Comparison of ENCODE assay signal across 21 cellular contexts in genomic region chr6:39204646-39205244, GRCh38. TPM values are rescaled to one million over a fixed set of nuclear protein-coding genes. Genes with fewer than 3 reads are reported as not detected.
A peak's percentile ranks its signal among the peaks of the same experiment; 100 is the strongest.
DNase-seq lines count a peak whose midpoint lies in the region; ATAC-seq, FAIRE-seq and TF ChIP-seq lines count a peak whose summit lies in the region.
"Had no signal": no experiment of that assay in that cellular context is flagged by ENCODE, and none has a peak within 500 bp of the region (broad histone marks: within the 10 kb centered on the region; RNA-seq: fewer than 3 reads in every experiment).

No MANE protein-coding gene starts in this region.

- WGBS in HUES64, result 57% methylated on average over 8 of the region's 8 CpGs
- 73% methylated on average over 7 of the region's 8 CpGs for WGBS in K562 (ENCODE audit: insufficient coverage, low coverage, missing lambda C conversion rate)
- no CpG with 5 or more reads among the region's 8 CpGs for WGBS in mesendoderm (ENCODE audit: extremely low coverage, insufficient coverage, low lambda C conversion rate)
- WGBS in stomach, 5 donors, result 56 to 78% (median 65%) methylated on average over 5 to 8 of the region's 8 CpGs
- WGBS in lower leg skin, 2 donors, result 72 to 75% methylated on average over 7 of the region's 8 CpGs

- H3K4me3 Mint-ChIP-seq in naive thymus-derived CD4-positive, alpha-beta T cell, result no peak overlapping the region
- H3K4me3 Mint-ChIP-seq: HFFc6, memory B cell, T-helper 17 cell had no signal

- H2BK15ac ChIP-seq in mesendoderm (replicated peaks; ENCODE audit: low read depth), result no peak overlapping the region

- peaks cover 29% of the 10 kb centered on the region for H3K79me1 ChIP-seq in mesendoderm (ENCODE audit: low read length)

- H3K27me3 ChIP-seq in HUES64 (ENCODE audit: insufficient read depth, low read length), result no peaks in the 10 kb centered on the region
- no peaks in the 10 kb centered on the region for H3K27me3 ChIP-seq in K562 (ENCODE audit: control insufficient read depth in 2 of 2, insufficient read depth in 2 of 2, low read length in 2 of 2)
- H3K27me3 ChIP-seq in mesendoderm (ENCODE audit: insufficient read depth, low read length, poor library complexity), result no peaks in the 10 kb centered on the region
- no peaks in the 10 kb centered on the region for H3K27me3 ChIP-seq in stomach
- H3K27me3 ChIP-seq in naive thymus-derived CD4-positive, alpha-beta T cell (ENCODE audit: control insufficient read depth in 2 of 2, insufficient read depth in 2 of 2, low read length in 2 of 2), result no peaks in the 10 kb centered on the region
- H3K27me3 ChIP-seq: BE2C had no signal

- intact Hi-C loops in K562 (cut with micrococcal nuclease), result no loop called here
- intact Hi-C loops in stomach (cut with DNase I; ENCODE audit: low total_unique reads), result no loop called here
- intact Hi-C loops in lower leg skin (cut with DNase I; ENCODE audit: low total_unique reads), result no loop called here
- intact Hi-C loops in naive thymus-derived CD4-positive, alpha-beta T cell (cut with micrococcal nuclease), result no loop called here

- no peak overlapping the region for H2AFZ ChIP-seq in K562 (ENCODE audit: low read depth, low read length)

- H3K4me1 ChIP-seq in HUES64 (ENCODE audit: insufficient read depth, low read length) (peaks cover 45% of the 10 kb centered on the region), K562 (replicated peaks in 1 of 2; ENCODE audit: control insufficient read depth in 2 of 2, insufficient read depth in 2 of 2, low read length in 2 of 2) (peaks cover 45 to 47% of the 10 kb centered on the region in 2 experiments), mesendoderm (ENCODE audit: control insufficient read depth, low read depth, low read length) (peaks cover 28% of the 10 kb centered on the region), stomach (peaks cover 56 to 94% (median 79%) of the 10 kb centered on the region in 4 donors)
- no peaks in the 10 kb centered on the region for H3K4me1 ChIP-seq in naive thymus-derived CD4-positive, alpha-beta T cell (ENCODE audit: control insufficient read depth in 2 of 2, insufficient read depth in 2 of 2, low read length in 2 of 2)
- H3K4me1 ChIP-seq: BE2C, tibial artery had no signal

- no peak for TF ChIP-seq CTCF in K562 (IDR thresholded peaks at IDR 0.05 in 2 of 3, conservative IDR thresholded peaks at IDR 0.05 in 1 of 3; ENCODE audit: insufficient read depth in 2 of 3, low read depth in 1 of 3, low read length in 3 of 3)
- no peak for TF ChIP-seq CTCF in stomach (IDR thresholded peaks at IDR 0.05)
- no peak for TF ChIP-seq CTCF in lower leg skin (IDR thresholded peaks at IDR 0.05)

- H3K9me1 ChIP-seq in K562 (ENCODE audit: control insufficient read depth, insufficient read depth, low read length), result peaks cover 52% of the 10 kb centered on the region

- H3K9me3 Mint-ChIP-seq in naive thymus-derived CD4-positive, alpha-beta T cell, result no peaks in the 10 kb centered on the region
- H3K9me3 Mint-ChIP-seq: memory B cell had no signal

- H2BK5ac ChIP-seq in mesendoderm (ENCODE audit: low read length), result no peak overlapping the region

- no peak overlapping the region for H3K4me3 ChIP-seq in HUES64 (ENCODE audit: low read length)
- no peak overlapping the region for H3K4me3 ChIP-seq in K562
- H3K4me3 ChIP-seq in mesendoderm (ENCODE audit: low read length), result no peak overlapping the region
- H3K4me3 ChIP-seq in stomach, result no peak overlapping the region
- H3K4me3 ChIP-seq in lower leg skin (ENCODE audit: low read depth, poor library complexity, severe bottlenecking), result no peak overlapping the region
- H3K4me3 ChIP-seq in naive thymus-derived CD4-positive, alpha-beta T cell (ENCODE audit: low read length), result no peak overlapping the region
- H3K4me3 ChIP-seq: skin epidermis, tibial artery had no signal

- no peak for TF ChIP-seq EP300 in K562 (IDR thresholded peaks at IDR 0.05; ENCODE audit: low read length)
- no peak for TF ChIP-seq EP300 in stomach (IDR thresholded peaks at IDR 0.05)

- peaks cover 0 to 45% (median 0%) of the 10 kb centered on the region in 7 donors for H3K4me1 Mint-ChIP-seq in naive thymus-derived CD4-positive, alpha-beta T cell
- H3K4me1 Mint-ChIP-seq: memory B cell had no signal

- H3K4me2 ChIP-seq in K562 (ENCODE audit: insufficient read depth, low read length), result no peak overlapping the region
- no peak overlapping the region for H3K4me2 ChIP-seq in mesendoderm (ENCODE audit: low read length)

- FAIRE-seq in K562 (lab: Jason Lieb, UNC), result peak; percentile 23

- DNase-seq in K562 (ENCODE audit: extremely low read depth in 1 of 4, low spot score in 3 of 4), result no peak
- DNase-seq in mesendoderm, result peak; percentile 57
- DNase-seq in stomach, result no peak
- DNase-seq in GM19240 (ENCODE audit: insufficient read length, low spot score), result no peak
- DNase-seq in islet precursor cell, result no peak
- no peak for DNase-seq in lower leg skin (ENCODE audit: low spot score in 2 of 2)
- DNase-seq in naive thymus-derived CD4-positive, alpha-beta T cell, result no peak
- DNase-seq: activated CD4-positive, alpha-beta T cell treated with anti-CD3 and anti-CD28 coated beads for 1 hour; aorta; BE2C; foreskin fibroblast; HFFc6; NCI-H1105; occipital lobe; SIG-M5; T-helper 17 cell; tibial artery had no signal

- H3K36me3 Mint-ChIP-seq in naive thymus-derived CD4-positive, alpha-beta T cell, result no peaks in the 10 kb centered on the region
- H3K36me3 Mint-ChIP-seq: memory B cell had no signal

- no peak overlapping the region for H4K5ac ChIP-seq in mesendoderm (ENCODE audit: low read length)

- TF ChIP-seq POLR2A in K562 (conservative IDR thresholded peaks at IDR 0.05), result no peak
- TF ChIP-seq POLR2A in stomach (IDR thresholded peaks at IDR 0.05), result no peak
- no peak for TF ChIP-seq POLR2A in lower leg skin (IDR thresholded peaks at IDR 0.05)

- H2AK5ac ChIP-seq in mesendoderm (ENCODE audit: low read length), result no peak overlapping the region

- no peak overlapping the region for H3K18ac ChIP-seq in mesendoderm (ENCODE audit: low read length)

- no peak overlapping the region for H3K27ac Mint-ChIP-seq in naive thymus-derived CD4-positive, alpha-beta T cell
- H3K27ac Mint-ChIP-seq: HFFc6, memory B cell, T-helper 17 cell had no signal

- no TSS peak for BruUV-seq in K562 (replicated peaks; lab: Mats Ljungman, UMichigan)

- POLR2A ChIA-PET in K562 (lab: Yijun Ruan, JAX), result interaction anchor here (0.5 to 4.8 kb wide), 9 partner anchors 8 to 39 kb away, joined by 3 to 33 read pairs (median 3); no protein-coding TSS in a partner anchor
- POLR2A ChIA-PET in naive thymus-derived CD4-positive, alpha-beta T cell (lab: Charles Lee), result no interaction called here

- H3K36me3 ChIP-seq in HUES64 (ENCODE audit: insufficient read depth, low read length), result no peaks in the 10 kb centered on the region; the same call in 1 of the 2 replicates
- peaks cover 91% of the 10 kb centered on the region; the same call in 2 of the 3 replicates for H3K36me3 ChIP-seq in K562 (ENCODE audit: control insufficient read depth, insufficient read depth, low read length)
- H3K36me3 ChIP-seq in mesendoderm (ENCODE audit: control insufficient read depth, insufficient read depth, low read length), result no peaks in the 10 kb centered on the region
- no peaks in the 10 kb centered on the region for H3K36me3 ChIP-seq in stomach
- no peaks in the 10 kb centered on the region for H3K36me3 ChIP-seq in naive thymus-derived CD4-positive, alpha-beta T cell (ENCODE audit: control insufficient read depth in 2 of 3, insufficient read depth in 3 of 3, low read length in 3 of 3)
- H3K36me3 ChIP-seq: BE2C, tibial artery had no signal

- in situ Hi-C loops in K562 (cut with MboI), result no loop called here

- peak overlapping the region; percentile 69 for H3K27ac ChIP-seq in HUES64 (ENCODE audit: low read depth, low read length)
- no peak overlapping the region for H3K27ac ChIP-seq in K562 (ENCODE audit: extremely low read depth, low read depth, low read length)
- no peak overlapping the region for H3K27ac ChIP-seq in mesendoderm (ENCODE audit: low read depth, low read length)
- H3K27ac ChIP-seq in stomach, result peak overlapping the region; percentile 64 to 85 (median 81)
- no peak overlapping the region for H3K27ac ChIP-seq in naive thymus-derived CD4-positive, alpha-beta T cell (ENCODE audit: low read depth, low read length)
- H3K27ac ChIP-seq: tibial artery had no signal

- ATAC-seq in K562, result peak; percentile 21; the same call in 2 of the 3 replicates
- no peak for ATAC-seq in naive thymus-derived CD4-positive, alpha-beta T cell
- ATAC-seq: T-helper 17 cell had no signal

- peaks cover 95% of the 10 kb centered on the region for H4K20me1 ChIP-seq in K562 (replicated peaks; ENCODE audit: control insufficient read depth, insufficient read depth, low read length)

- TF ChIP-seq RAD21 in K562 (CRISPR knock-in tag; conservative IDR thresholded peaks at IDR 0.05 in 1 of 2, IDR thresholded peaks at IDR 0.05 in 1 of 2), result no peak

- no peak overlapping the region for H3K56ac ChIP-seq in mesendoderm (ENCODE audit: low read length)

- no peak overlapping the region for H3K23ac ChIP-seq in mesendoderm (ENCODE audit: low read length)

- CTCF ChIA-PET in K562 (lab: Yijun Ruan, JAX; ENCODE audit: low intra/inter-chr PET ratio), result no interaction called here
- CTCF ChIA-PET in naive thymus-derived CD4-positive, alpha-beta T cell (lab: Charles Lee), result no interaction called here

- H3K9me3 ChIP-seq in HUES64 (ENCODE audit: insufficient read depth, low read depth, low read length) (no peaks in the 10 kb centered on the region), K562 (replicated peaks; ENCODE audit: control insufficient read depth, insufficient read depth, low read depth, low read length) (no peaks in the 10 kb centered on the region), stomach (no peaks in the 10 kb centered on the region)
- no peaks in the 10 kb centered on the region for H3K9me3 ChIP-seq in naive thymus-derived CD4-positive, alpha-beta T cell (ENCODE audit: control insufficient read depth in 2 of 3, low read length in 3 of 3)
- H3K9me3 ChIP-seq: BE2C, tibial artery had no signal

- H3K9ac ChIP-seq in HUES64 (ENCODE audit: low read depth, low read length) (peak overlapping the region; percentile 26), K562 (ENCODE audit: insufficient read depth in 1 of 2, low read depth in 2 of 2, low read length in 2 of 2) (peak overlapping the region in 1 of 2 experiments; percentile 85; a peak in 2 of 4 replicates), mesendoderm (ENCODE audit: low read length) (no peak overlapping the region)

- H3K79me2 ChIP-seq in K562 (ENCODE audit: control insufficient read depth, insufficient read depth, low read length), result peaks cover 99% of the 10 kb centered on the region
- H3K79me2 ChIP-seq in mesendoderm (ENCODE audit: control insufficient read depth, insufficient read depth, low read length), result peaks cover 27% of the 10 kb centered on the region

- H3K4ac ChIP-seq in mesendoderm (ENCODE audit: low read depth, low read length), result no peak overlapping the region

- H2BK120ac ChIP-seq in mesendoderm (ENCODE audit: low read depth, low read length), result no peak overlapping the region

- no peaks in the 10 kb centered on the region for H3K27me3 Mint-ChIP-seq in naive thymus-derived CD4-positive, alpha-beta T cell
- H3K27me3 Mint-ChIP-seq: memory B cell had no signal

- no peak overlapping the region for H4K8ac ChIP-seq in mesendoderm (ENCODE audit: low read depth, low read length)

RNA-seq across cellular contexts. Expression of gene KCNK5, which starts 24.5 kb away (rescaled TPM):
- polyA plus RNA-seq in HUES64 (2013, experiment 1 of 2), result 19.2 TPM
- 20.2 TPM for polyA plus RNA-seq in HUES64 (2013, experiment 2 of 2)
- 39.4 and 105 TPM in 2 replicates for total RNA-seq in K562 (2011; cell fraction: chromatin; rRNA removed; ENCODE audit: low replicate concordance)
- 101 and 127 TPM in 2 replicates for total RNA-seq in K562 (2011; cell fraction: nucleolus; rRNA removed)
- 65.7 and 73.6 TPM in 2 replicates for total RNA-seq in K562 (2011; cell fraction: nucleoplasm; rRNA removed)
- total RNA-seq in K562 (2014; rRNA removed) (35.5 and 38.0 TPM in 2 replicates), K562 (2014; rRNA removed; fragmentation: Illumina TruSeq; extraction: Trizol) (12.7 and 15.0 TPM in 2 replicates), K562 (2015; rRNA removed; fragmentation: Illumina TruSeq; extraction: Trizol) (26.1 and 27.1 TPM in 2 replicates), K562 (2021) (41.6 and 45.8 TPM in 2 replicates), stomach (10 to 100 TPM in 4 of 5 donors, 1 to 10 TPM in 1; 6.7 to 30.7 (median 15.8) TPM), lower leg skin (100 to 1,000 TPM in 1 of 4 donors, 10 to 100 TPM in 3; 10.0 to 110 (median 49.7) TPM)
- polyA plus RNA-seq in K562 (2011; rRNA removed) (17.5 and 24.6 TPM in 2 replicates), K562 (2014; fragmentation: Illumina TruSeq; extraction: Trizol) (25.8 and 31.8 TPM in 2 replicates), K562 (2014; fragmentation: Nextera tagmentation; extraction: Ambion mirVana) (1 to 10 TPM; 1.5 to 1.9 TPM), K562 (2014; rRNA removed) (25.6 and 31.5 TPM in 2 replicates), stomach (1 to 10 TPM; 4.9 to 6.0 (median 5.3) TPM)
- 21.1 and 29.2 TPM in 2 replicates for polyA plus RNA-seq in K562 (2011; cell fraction: cytosol; rRNA removed)
- polyA plus RNA-seq in K562 (2011; cell fraction: nucleus; rRNA removed), result 43.7 and 67.2 TPM in 2 replicates
- 31.4 and 32.9 TPM in 2 replicates for polyA plus RNA-seq in K562 (2012)
- 19.7 and 25.9 TPM in 2 replicates for polyA minus RNA-seq in K562 (2011; rRNA and poly(A)+ RNA removed)
- 29.4 and 31.6 TPM in 2 replicates for polyA minus RNA-seq in K562 (2011; cell fraction: cytosol; rRNA and poly(A)+ RNA removed)
- polyA minus RNA-seq in K562 (2011; cell fraction: nucleus; rRNA and poly(A)+ RNA removed), result 22.3 and 24.7 TPM in 2 replicates
- polyA plus RNA-seq in mesendoderm (2013, experiment 1 of 2), result 8.2 TPM
- 8.3 TPM for polyA plus RNA-seq in mesendoderm (2013, experiment 2 of 2)
- 1 to 10 TPM in 1 of 5 experiments, under 1 TPM in 2, not detected in 2; 0.24 to 9.6 (median 0.34) TPM for total RNA-seq in naive thymus-derived CD4-positive, alpha-beta T cell
- under 1 TPM in 1 of 2 donors, not detected in 1; 0.20 TPM for polyA plus RNA-seq in naive thymus-derived CD4-positive, alpha-beta T cell
- total RNA-seq: chondrocyte, HFFc6 had no signal

Comparison
In these comparisons a context has a peak if more than half of its experiments do, and no peak if none do; other contexts are left out.
1. H3K27ac ChIP-seq: peak in HUES64 (single experiment) and stomach (5 of 5); none in K562 (single experiment), mesendoderm (single experiment) and naive thymus-derived CD4-positive, alpha-beta T cell (single experiment).